In genomic region chr1:55060133-55060999, GRCh38 we compare ENCODE assay signal across 14 cellular contexts. TPM values are rescaled to one million over a fixed set of nuclear protein-coding genes. Genes with fewer than 3 reads are reported as not detected.
A peak's percentile ranks its signal among the peaks of the same experiment; 100 is the strongest.
DNase-seq lines count a peak whose midpoint lies in the region; FAIRE-seq and TF ChIP-seq lines count a peak whose summit lies in the region.
"Had no signal": no experiment of that assay in that cellular context is flagged by ENCODE, and none has a peak within 500 bp of the region (broad histone marks: within the 10 kb centered on the region; RNA-seq: fewer than 3 reads in every experiment).

No MANE protein-coding gene starts in this region.

- no peak overlapping the region for H4K8ac ChIP-seq in H9 (replicated peaks; ENCODE audit: insufficient read length, low read depth, low read length)

- H2AFZ ChIP-seq in H9 (ENCODE audit: low read length), result no peak overlapping the region

- H3K27me3 Mint-ChIP-seq in H9 (ENCODE audit: low read depth), result no peaks in the 10 kb centered on the region
- H3K27me3 Mint-ChIP-seq in T-helper 2 cell treated with Interferon-gamma antibody and Interleukin-4, amounts not matched to agents 5 μg/mL and 100 μg/mL, for 36 hours (ENCODE audit: low read depth), result no peaks in the 10 kb centered on the region
- H3K27me3 Mint-ChIP-seq: stimulated activated memory B cell treated with anti-CD40 and anti-IgM and Interleukin-4, amounts not matched to agents 10 μg/mL and 1 μg/mL and 100 μg/mL, for 72 hours had no signal

- H3K27ac ChIP-seq in H9 (ENCODE audit: insufficient read length, low read depth, low read length), result no peak overlapping the region

- H3K56ac ChIP-seq in H9 (ENCODE audit: insufficient read length, low read depth, low read length), result no peak overlapping the region

- no peak overlapping the region for H2BK20ac ChIP-seq in H9 (ENCODE audit: low read depth, low read length, poor library complexity, severe bottlenecking)

- no peak overlapping the region for H3K18ac ChIP-seq in H9 (ENCODE audit: insufficient read length, low read depth, low read length)

- H3K36me3 ChIP-seq in HAP-1 (replicated peaks), result no peaks in the 10 kb centered on the region

- no peak overlapping the region for H3T11ph ChIP-seq in H9 (ENCODE audit: low read length)

- H3K36me3 Mint-ChIP-seq in H9 (ENCODE audit: insufficient read depth in 1 of 3, low read depth in 3 of 3), result peaks cover 12 to 73% (median 40%) of the 10 kb centered on the region in 3 experiments; a peak in 6 of 7 replicates
- no peaks in the 10 kb centered on the region for H3K36me3 Mint-ChIP-seq in T-helper 2 cell treated with Interferon-gamma antibody and Interleukin-4, amounts not matched to agents 5 μg/mL and 100 μg/mL, for 36 hours (ENCODE audit: low read depth)
- H3K36me3 Mint-ChIP-seq: stimulated activated memory B cell treated with anti-CD40 and anti-IgM and Interleukin-4, amounts not matched to agents 10 μg/mL and 1 μg/mL and 100 μg/mL, for 72 hours had no signal

- H2BK5ac ChIP-seq in H9 (ENCODE audit: insufficient read length, low read length), result no peak overlapping the region

- H3K23me2 ChIP-seq in H9 (ENCODE audit: insufficient read length, low read depth, low read length, poor library complexity, severe bottlenecking), result no peaks in the 10 kb centered on the region

- no peak overlapping the region for H3K4me2 ChIP-seq in H9 (ENCODE audit: insufficient read depth, insufficient read length, low read length)

- H3K23ac ChIP-seq in H9 (ENCODE audit: insufficient read length, low read depth, low read length), result no peak overlapping the region

- no peak overlapping the region for H4K5ac ChIP-seq in H9 (ENCODE audit: insufficient read length, low read depth, low read length)

- H3K4me3 ChIP-seq in HAP-1, result no peak overlapping the region

- TF ChIP-seq CTCF in GM13977 (IDR thresholded peaks at IDR 0.05; ENCODE audit: extremely low read depth, insufficient read depth, missing control alignments) (no peak), H9 (conservative IDR thresholded peaks at IDR 0.05) (no peak)

- H2BK15ac ChIP-seq in H9 (ENCODE audit: low read depth, low read length), result no peak overlapping the region

- DNase-seq in GM13977 (ENCODE audit: low spot score), result peak; percentile 49
- DNase-seq in H9, result peak; percentile 22
- peak; percentile 17 for DNase-seq in T-helper 2 cell treated with Interferon-gamma antibody and Interleukin-4, amounts not matched to agents 5 μg/mL and 100 μg/mL, for 36 hours (ENCODE audit: low spot score)
- DNase-seq in islet precursor cell, result peak; percentile 38
- DNase-seq in HAP-1 (ENCODE audit: low spot score in 2 of 2), result no peak
- no peak for DNase-seq in RKO (ENCODE audit: low spot score)
- DNase-seq in LoVo (ENCODE audit: low spot score), result no peak
- DNase-seq in GM19239 (ENCODE audit: insufficient read length, low spot score), result no peak
- DNase-seq: hypothalamus, OCI-M1, T-helper 9 cell had no signal

- H3K4me1 Mint-ChIP-seq in H9, result no peaks in the 10 kb centered on the region
- peaks cover 5% of the 10 kb centered on the region for H3K4me1 Mint-ChIP-seq in T-helper 2 cell treated with Interferon-gamma antibody and Interleukin-4, amounts not matched to agents 5 μg/mL and 100 μg/mL, for 36 hours (ENCODE audit: low read depth)
- H3K4me1 Mint-ChIP-seq: stimulated activated memory B cell treated with anti-CD40 and anti-IgM and Interleukin-4, amounts not matched to agents 10 μg/mL and 1 μg/mL and 100 μg/mL, for 72 hours had no signal

- H3K27me3 ChIP-seq in H9 (ENCODE audit: insufficient read depth, low read length) (no peaks in the 10 kb centered on the region), HAP-1 (ENCODE audit: low read depth) (no peaks in the 10 kb centered on the region)

- no peak overlapping the region for H3K9ac ChIP-seq in H9 (ENCODE audit: extremely low read depth, insufficient read length, low read length)

- no peak overlapping the region for H4K91ac ChIP-seq in H9 (ENCODE audit: insufficient read length, low read depth, low read length)

- H2AK5ac ChIP-seq in H9 (ENCODE audit: insufficient read length, low read length), result no peak overlapping the region

- H3K4me3 Mint-ChIP-seq in H9, result no peak overlapping the region
- H3K4me3 Mint-ChIP-seq in T-helper 2 cell treated with Interferon-gamma antibody and Interleukin-4, amounts not matched to agents 5 μg/mL and 100 μg/mL, for 36 hours, result no peak overlapping the region
- H3K4me3 Mint-ChIP-seq: stimulated activated memory B cell treated with anti-CD40 and anti-IgM and Interleukin-4, amounts not matched to agents 10 μg/mL and 1 μg/mL and 100 μg/mL, for 72 hours had no signal

- no peaks in the 10 kb centered on the region for H3K79me1 ChIP-seq in H9 (ENCODE audit: insufficient read depth, low read depth, low read length, poor library complexity, severe bottlenecking)

- in situ Hi-C loops in GM13977 (cut with MboI; ENCODE audit: low pct_unique_long_range_greater_than_20kb, low sequenced_read_pairs, unreplicated experiment), result no loop called here
- in situ Hi-C loops in HAP-1 (cut with MboI; ENCODE audit: low sequenced_read_pairs), result no loop called here

- no peak for FAIRE-seq in GM19239 (lab: Jason Lieb, UNC)

- no peaks in the 10 kb centered on the region for H3K79me2 ChIP-seq in H9 (ENCODE audit: insufficient read depth, low read length)

- H2BK12ac ChIP-seq in H9 (ENCODE audit: insufficient read length, low read depth, low read length), result no peak overlapping the region

- H3K27ac Mint-ChIP-seq in H9, result peak overlapping the region in 2 of 3 experiments; percentile 23 to 79; a peak in 3 of 7 replicates
- no peak overlapping the region for H3K27ac Mint-ChIP-seq in T-helper 2 cell treated with Interferon-gamma antibody and Interleukin-4, amounts not matched to agents 5 μg/mL and 100 μg/mL, for 36 hours
- H3K27ac Mint-ChIP-seq: stimulated activated memory B cell treated with anti-CD40 and anti-IgM and Interleukin-4, amounts not matched to agents 10 μg/mL and 1 μg/mL and 100 μg/mL, for 72 hours had no signal

- no peaks in the 10 kb centered on the region for H3K9me3 Mint-ChIP-seq in H9
- no peaks in the 10 kb centered on the region for H3K9me3 Mint-ChIP-seq in T-helper 2 cell treated with Interferon-gamma antibody and Interleukin-4, amounts not matched to agents 5 μg/mL and 100 μg/mL, for 36 hours
- H3K9me3 Mint-ChIP-seq: stimulated activated memory B cell treated with anti-CD40 and anti-IgM and Interleukin-4, amounts not matched to agents 10 μg/mL and 1 μg/mL and 100 μg/mL, for 72 hours had no signal

- H3K9me3 ChIP-seq in H9 (ENCODE audit: control insufficient read depth, low read depth, low read length) (no peaks in the 10 kb centered on the region), HAP-1 (no peaks in the 10 kb centered on the region)
- H3K9me3 ChIP-seq: Caco-2 had no signal

- H4K20me1 ChIP-seq in H9 (ENCODE audit: control insufficient read depth, insufficient read depth, insufficient read length), result peaks cover 2% of the 10 kb centered on the region

- no peak overlapping the region for H3K14ac ChIP-seq in H9 (ENCODE audit: insufficient read depth, low read length)

- H3K4me1 ChIP-seq in H9 (ENCODE audit: insufficient read depth, low read length), result no peaks in the 10 kb centered on the region
- no peaks in the 10 kb centered on the region for H3K4me1 ChIP-seq in HAP-1
- H3K4me1 ChIP-seq: Caco-2 had no signal

- H2BK120ac ChIP-seq in H9 (ENCODE audit: low read depth, low read length, poor library complexity, severe bottlenecking), result no peak overlapping the region

- H3K4ac ChIP-seq in H9 (ENCODE audit: low read depth, low read length), result no peak overlapping the region

- WGBS in H9 (ENCODE audit: extremely low coverage, insufficient read length, low lambda C conversion rate), result no CpG with 5 or more reads among the region's 14 CpGs

RNA-seq across cellular contexts. Expression of gene PCSK9, which starts 21.0 kb away (rescaled TPM):
- 72.2 and 75.1 TPM in 2 replicates for total RNA-seq in H9 (2021)
- total RNA-seq: mononuclear cell had no signal

Comparison
In these comparisons a context has a peak if more than half of its experiments do, and no peak if none do; other contexts are left out.
1. DNase-seq: peak in GM13977 (single experiment), H9 (single experiment), T-helper 2 cell treated with Interferon-gamma antibody and Interleukin-4, amounts not matched to agents 5 μg/mL and 100 μg/mL, for 36 hours (single experiment) and islet precursor cell (single experiment); none in HAP-1 (0 of 2), RKO (single experiment), LoVo (single experiment) and GM19239 (single experiment).